11 cellular contexts compared by ENCODE assay signal in genomic region chr1:245678866-245679411, GRCh38.
"Had no signal": no experiment of that assay in that cellular context is flagged by ENCODE, and none has a peak within 500 bp of the region (broad histone marks: within the 10 kb centered on the region; RNA-seq: fewer than 3 reads in every experiment).

No MANE protein-coding gene starts in this region.

- DNase-seq: activated CD4-positive, alpha-beta T cell treated with anti-CD3 and anti-CD28 coated beads, Interleukin-2, amount 10 ng/mL, durations not matched to agents 7 days and 5 days; activated CD8-positive, alpha-beta memory T cell treated with anti-CD3 and anti-CD28 coated beads for 24 hours; activated naive CD4-positive, alpha-beta T cell treated with anti-CD3 and anti-CD28 coated beads, Interleukin-2, amount 50 U/mL, for 16 hours; cortex of kidney; effector CD8-positive, alpha-beta T cell; gastrocnemius medialis; heart right ventricle; nephron progenitor cell; psoas muscle; transverse colon had no signal

- FAIRE-seq: islet of Langerhans had no signal
